In genomic region chr1:206672011-206672688, GRCh38 we compare ENCODE assay signal across 1 cellular context.
A peak's percentile ranks its signal among the peaks of the same experiment; 100 is the strongest.
TF ChIP-seq lines count a peak whose summit lies in the region.

No MANE protein-coding gene starts in this region.

TF ChIP-seq in K562, 482 proteins besides CTCF, POLR2A, EP300 and RAD21 (continued from another document and continues in another):
- TF ChIP-seq MLLT1 (IDR thresholded peaks at IDR 0.05) (0 out of 4 replicates have a peak, but pooled peaks of 1 of the 2 experiments have one; percentile 22), ATF7 (IDR thresholded peaks at IDR 0.05) (peak; percentile 50; the same call in 1 of the 2 replicates), TEAD4 (IDR thresholded peaks at IDR 0.05; ENCODE audit: low read length) (peak; percentile 82), TEAD4 (CRISPR knock-in tag; IDR thresholded peaks at IDR 0.05; ENCODE audit: borderline replicate concordance) (no peak), SMAD4 (CRISPR knock-in tag; conservative IDR thresholded peaks at IDR 0.05) (peak; percentile 47), RNF2 (IDR thresholded peaks at IDR 0.05) (peak; percentile 55; the same call in 1 of the 2 replicates), NR2C1 (IDR thresholded peaks at IDR 0.05) (peak; percentile 45; the same call in 1 of the 2 replicates), NR2C1 (tag; IDR thresholded peaks at IDR 0.05) (peak; percentile 68; the same call in 1 of the 2 replicates), TEAD1 (CRISPR knock-in tag; IDR thresholded peaks at IDR 0.05) (peak in 1 of 2 experiments; percentile 75; a peak in 1 of 4 replicates), ESRRB (CRISPR knock-in tag; IDR thresholded peaks at IDR 0.05; ENCODE audit: borderline replicate concordance) (no peak), NFE2 (IDR thresholded peaks at IDR 0.05; ENCODE audit: low read depth) (peak; percentile 66), ZNF830 (CRISPR knock-in tag; IDR thresholded peaks at IDR 0.05) (no peak), RFX7 (CRISPR knock-in tag; IDR thresholded peaks at IDR 0.05) (no peak), POLR2AphosphoS5 (IDR thresholded peaks at IDR 0.05; ENCODE audit: control insufficient read depth, insufficient read depth, low read depth, low read length) (peak; percentile 65; the same call in 1 of the 2 replicates), KLF13 (tag; IDR thresholded peaks at IDR 0.05; ENCODE audit: borderline replicate concordance, low read depth) (no peak), NFIC (IDR thresholded peaks at IDR 0.05) (peak; percentile 70), NR2C2 (CRISPR knock-in tag; IDR thresholded peaks at IDR 0.05) (no peak), NR2C2 (tag; IDR thresholded peaks at IDR 0.05) (peak; percentile 39), RBBP5 (IDR thresholded peaks at IDR 0.05; ENCODE audit: borderline replicate concordance, insufficient read depth, low read length, poor library complexity, severe bottlenecking) (peak; percentile 17), SRSF1 (IDR thresholded peaks at IDR 0.05; ENCODE audit: low read depth, low read length) (no peak), STAT5A (IDR thresholded peaks at IDR 0.05; ENCODE audit: borderline replicate concordance, low read length) (peak; percentile 71), ZC3H8 (IDR thresholded peaks at IDR 0.05) (no peak), AFF1 (IDR thresholded peaks at IDR 0.05; ENCODE audit: low read depth in 1 of 2, partially characterized antibody in 2 of 2) (peak in 1 of 2 experiments; percentile 46), PTRF (tag; IDR thresholded peaks at IDR 0.05) (no peak), HDAC1 (IDR thresholded peaks at IDR 0.05) (peak; percentile 17 to 88; a peak in 2 of 4 replicates), PRMT5 (CRISPR knock-in tag; IDR thresholded peaks at IDR 0.05) (no peak), EZH2 (IDR thresholded peaks at IDR 0.05; ENCODE audit: borderline replicate concordance, low read depth, low read length) (no peak), THRB (CRISPR knock-in tag; conservative IDR thresholded peaks at IDR 0.05) (0 out of 2 replicates have a peak, but pooled peaks have one; percentile 17), VEZF1 (CRISPR knock-in tag; IDR thresholded peaks at IDR 0.05) (peak; percentile 82), ETV6 (IDR thresholded peaks at IDR 0.05; ENCODE audit: borderline replicate concordance in 1 of 2, low read depth in 2 of 2, low read length in 1 of 2) (peak; percentile 98 to 99), ETV6 (CRISPR knock-in tag; IDR thresholded peaks at IDR 0.05; ENCODE audit: borderline replicate concordance) (no peak), ZNF212 (CRISPR knock-in tag; IDR thresholded peaks at IDR 0.05) (no peak), MCM7 (IDR thresholded peaks at IDR 0.05) (no peak), ZNF586 (CRISPR knock-in tag; conservative IDR thresholded peaks at IDR 0.05) (no peak), TSHZ1 (CRISPR knock-in tag; IDR thresholded peaks at IDR 0.05) (no peak), ZBTB40 (IDR thresholded peaks at IDR 0.05) (peak; percentile 70), ZBTB40 (CRISPR knock-in tag; IDR thresholded peaks at IDR 0.05) (no peak)
